In genomic region chr12:96177013-96177412, GRCh38 we compare ENCODE assay signal across 8 cellular contexts. TPM values are rescaled to one million over a fixed set of nuclear protein-coding genes. Genes with fewer than 3 reads are reported as not detected.
DNase-seq lines count a peak whose midpoint lies in the region; ATAC-seq, FAIRE-seq and TF ChIP-seq lines count a peak whose summit lies in the region.

No MANE protein-coding gene starts in this region.

- POLR2A ChIA-PET in GM12878 (lab: Charles Lee), result no interaction called here

- H3K4me1 ChIP-seq in GM12878 (ENCODE audit: control insufficient read depth, insufficient read depth, low read length), result no peaks in the 10 kb centered on the region

- no peaks in the 10 kb centered on the region for H3K79me2 ChIP-seq in GM12878 (ENCODE audit: control insufficient read depth, insufficient read depth, low read length)

- 0% methylated on average over 1 of the region's 1 CpG for WGBS in GM12878 (ENCODE audit: insufficient coverage, insufficient replicate concordance, low lambda C conversion rate, missing lambda C conversion rate)

- H3K36me3 ChIP-seq in GM12878 (ENCODE audit: control insufficient read depth in 2 of 2, insufficient read depth in 2 of 2, low read length in 1 of 2), result no peaks in the 10 kb centered on the region

- H3K9ac ChIP-seq in GM12878 (ENCODE audit: control insufficient read depth, insufficient read depth, low read length), result no peak overlapping the region

- no peak for FAIRE-seq in GM12878 (lab: Jason Lieb, UNC)

- DNase-seq in SKM-1 (lab: John Stamatoyannopoulos, UW; ENCODE audit: unreplicated experiment), result peak; percentile 10
- no peak for DNase-seq in GM12878 (ENCODE audit: low read depth, low spot score)
- DNase-seq in stimulated activated CD4-positive, alpha-beta T cell treated with anti-CD3 and anti-CD28 coated beads, TNF-alpha, amount 100 ng/mL, for 48 hours (ENCODE audit: low read depth in 3 of 3), result peak; percentile 57 to 76 (median 58)
- no peak for DNase-seq in NCI-H187 (lab: John Stamatoyannopoulos, UW)
- no peak for DNase-seq in C1 segment of cervical spinal cord (lab: John Stamatoyannopoulos, UW)
- DNase-seq in retina, result no peak
- no peak for DNase-seq in NCI-H2081 (lab: John Stamatoyannopoulos, UW)

- no peak for TF ChIP-seq EP300 in GM12878 (IDR thresholded peaks at IDR 0.05; ENCODE audit: borderline replicate concordance in 1 of 2, control insufficient read depth in 1 of 2, low read depth in 2 of 2, low read length in 2 of 2)

- CTCF ChIA-PET in GM12878 (lab: Yijun Ruan, JAX), result interaction anchor here (0.6 kb wide), 2 partner anchors 38 to 1157 kb away, joined by 3 read pairs; no protein-coding TSS in a partner anchor

- H3K27ac ChIP-seq in GM12878 (ENCODE audit: control insufficient read depth, insufficient read depth), result no peak overlapping the region

- H3K9me3 ChIP-seq in GM12878 (replicated peaks; ENCODE audit: control insufficient read depth, insufficient read depth, low read length), result peaks cover 4% of the 10 kb centered on the region

- RAD21 ChIA-PET in GM12878 (lab: Charles Lee; ENCODE audit: unreplicated experiment), result no interaction called here

- no peaks in the 10 kb centered on the region for H3K27me3 ChIP-seq in GM12878 (replicated peaks in 1 of 2; ENCODE audit: control insufficient read depth in 2 of 2, insufficient read depth in 2 of 2, low read length in 1 of 2)

- no peak for TF ChIP-seq POLR2A in GM12878 (IDR thresholded peaks at IDR 0.05; ENCODE audit: low read depth, low read length)

- no peak for TF ChIP-seq RAD21 in GM12878 (IDR thresholded peaks at IDR 0.05; ENCODE audit: insufficient read depth, low read depth, low read length)

- ATAC-seq in GM21717 (IDR thresholded peaks at IDR 0.05; ENCODE audit: unreplicated experiment), result peak; percentile 88
- no peak; the same call in 2 of the 3 replicates for ATAC-seq in GM12878

- in situ Hi-C loops in GM12878 (cut with MboI), result no loop called here

- BruUV-seq in GM12878 (replicated peaks; lab: Mats Ljungman, UMichigan), result no TSS peak

- H3K4me3 ChIP-seq in GM12878, result no peak overlapping the region

- no peak overlapping the region for H3K4me2 ChIP-seq in GM12878 (ENCODE audit: control insufficient read depth, insufficient read depth)

- H4K20me1 ChIP-seq in GM12878 (ENCODE audit: control insufficient read depth, insufficient read depth), result no peaks in the 10 kb centered on the region

- SMC1A ChIA-PET in GM12878 (lab: Charles Lee; ENCODE audit: uncharacterized antibody, unreplicated experiment), result interaction anchor here (0.7 kb wide), 1 partner anchor 145 kb away, joined by 3 read pairs; no protein-coding TSS in a partner anchor

- TF ChIP-seq CTCF in GM12878 (IDR thresholded peaks at IDR 0.05 in 2 of 3, conservative IDR thresholded peaks at IDR 0.05 in 1 of 3; ENCODE audit: control insufficient read depth in 2 of 3, extremely low read depth in 1 of 3, insufficient read depth in 1 of 3, low read depth in 3 of 3, low read length in 3 of 3), result no peak

- H2AFZ ChIP-seq in GM12878 (ENCODE audit: control insufficient read depth, low read depth, low read length), result no peak overlapping the region

- intact Hi-C loops in GM12878 (cut with micrococcal nuclease; ENCODE audit: unreplicated experiment), result no loop called here

TF ChIP-seq in GM12878, 131 proteins besides CTCF, POLR2A, EP300 and RAD21:
- no peak for TF ChIP-seq MTA3 (IDR thresholded peaks at IDR 0.05; ENCODE audit: borderline replicate concordance, low read length)
- peak; percentile 26; the same call in 1 of the 2 replicates for TF ChIP-seq RUNX3 (IDR thresholded peaks at IDR 0.05; ENCODE audit: low read length)
- no peak for TF ChIP-seq RELB (IDR thresholded peaks at IDR 0.05; ENCODE audit: low read depth)
- TF ChIP-seq NR2C1 (IDR thresholded peaks at IDR 0.05), result no peak
- no peak for TF ChIP-seq WRNIP1 (IDR thresholded peaks at IDR 0.05; ENCODE audit: borderline replicate concordance, low read depth, low read length)
- no peak for TF ChIP-seq ZNF207 (IDR thresholded peaks at IDR 0.05; ENCODE audit: borderline replicate concordance)
- no peak for TF ChIP-seq NR2F1 (conservative IDR thresholded peaks at IDR 0.05)
- TF ChIP-seq CREB1 (IDR thresholded peaks at IDR 0.05; ENCODE audit: low read depth), result no peak
- TF ChIP-seq IRF4 (IDR thresholded peaks at IDR 0.05; ENCODE audit: low read depth, low read length), result no peak
- no peak for TF ChIP-seq SMARCA5 (IDR thresholded peaks at IDR 0.05)
- no peak for TF ChIP-seq MAX (IDR thresholded peaks at IDR 0.05; ENCODE audit: low read depth, low read length)
- TF ChIP-seq POU2F2 (IDR thresholded peaks at IDR 0.05; ENCODE audit: borderline replicate concordance, low read depth, low read length), result 0 out of 3 replicates have a peak, but pooled peaks have one; percentile 24
- 0 out of 2 replicates have a peak, but pooled peaks have one; percentile 32 for TF ChIP-seq SPI1 (IDR thresholded peaks at IDR 0.05; ENCODE audit: borderline replicate concordance, insufficient read depth, low read depth, low read length)
- TF ChIP-seq ATF2 (IDR thresholded peaks at IDR 0.05; ENCODE audit: low read length), result no peak
- TF ChIP-seq CREM (IDR thresholded peaks at IDR 0.05; ENCODE audit: low read depth), result no peak
- TF ChIP-seq MXI1 (IDR thresholded peaks at IDR 0.05; ENCODE audit: low read depth, low read length), result no peak
- TF ChIP-seq, protein P1, sequence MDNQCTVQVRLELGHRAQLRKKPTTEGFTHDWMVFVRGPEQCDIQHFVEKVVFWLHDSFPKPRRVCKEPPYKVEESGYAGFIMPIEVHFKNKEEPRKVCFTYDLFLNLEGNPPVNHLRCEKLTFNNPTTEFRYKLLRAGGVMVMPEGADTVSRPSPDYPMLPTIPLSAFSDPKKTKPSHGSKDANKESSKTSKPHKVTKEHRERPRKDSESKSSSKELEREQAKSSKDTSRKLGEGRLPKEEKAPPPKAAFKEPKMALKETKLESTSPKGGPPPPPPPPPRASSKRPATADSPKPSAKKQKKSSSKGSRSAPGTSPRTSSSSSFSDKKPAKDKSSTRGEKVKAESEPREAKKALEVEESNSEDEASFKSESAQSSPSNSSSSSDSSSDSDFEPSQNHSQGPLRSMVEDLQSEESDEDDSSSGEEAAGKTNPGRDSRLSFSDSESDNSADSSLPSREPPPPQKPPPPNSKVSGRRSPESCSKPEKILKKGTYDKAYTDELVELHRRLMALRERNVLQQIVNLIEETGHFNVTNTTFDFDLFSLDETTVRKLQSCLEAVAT (IDR thresholded peaks at IDR 0.05), result no peak
- no peak for TF ChIP-seq GATAD2B (conservative IDR thresholded peaks at IDR 0.05; ENCODE audit: low read depth)

RNA-seq across cellular contexts. Expression of gene ELK3, which starts 17.2 kb away (rescaled TPM):
- total RNA-seq in GM12878 (2013; cell fraction: nucleolus; rRNA removed), result 3.1 and 3.6 TPM in 2 replicates
- total RNA-seq in GM12878 (2014; rRNA removed), result 0.56 and 0.98 TPM in 2 replicates
- total RNA-seq in GM12878 (2014; rRNA removed; fragmentation: Illumina TruSeq; extraction: Trizol), result 0.69 and 0.89 TPM in 2 replicates
- total RNA-seq in GM12878 (2021), result 0.96 and 1.2 TPM in 2 replicates
- polyA plus RNA-seq in GM12878 (2011; ENCODE audit: low read depth), result 0.62 TPM
- polyA plus RNA-seq in GM12878 (2011; rRNA removed), result 4.8 and 5.3 TPM in 2 replicates
- 4.2 and 5.4 TPM in 2 replicates for polyA plus RNA-seq in GM12878 (2011; cell fraction: cytosol; rRNA removed)
- polyA plus RNA-seq in GM12878 (2011; cell fraction: nucleus; rRNA removed), result 3.6 and 4.2 TPM in 2 replicates
- polyA plus RNA-seq in GM12878 (2012), result 1.4 and 1.5 TPM in 2 replicates
- 0.92 and 0.98 TPM in 2 replicates for polyA plus RNA-seq in GM12878 (2014; fragmentation: Illumina TruSeq; extraction: Trizol)
- polyA plus RNA-seq in GM12878 (2014; fragmentation: Nextera tagmentation; extraction: Ambion mirVana), result under 1 TPM; 0.37 to 0.68 TPM
- polyA plus RNA-seq in GM12878 (2014; rRNA removed), result 0.47 and 1.2 TPM in 2 replicates
- polyA plus RNA-seq in GM12878 (2016; fragmentation: Nextera tagmentation; extraction: Ambion mirVana), result under 1 TPM; 0.68 to 0.87 TPM
- 5.6 and 8.0 TPM in 2 replicates for polyA minus RNA-seq in GM12878 (2011; rRNA and poly(A)+ RNA removed)
- 2.0 and 5.4 TPM in 2 replicates for polyA minus RNA-seq in GM12878 (2011; cell fraction: cytosol; rRNA and poly(A)+ RNA removed)
- 1.9 and 5.4 TPM in 2 replicates for polyA minus RNA-seq in GM12878 (2011; cell fraction: nucleus; rRNA and poly(A)+ RNA removed)

Comparison
In these comparisons a context has a peak if more than half of its experiments do, and no peak if none do; other contexts are left out.
1. DNase-seq: peak in SKM-1 (single experiment) and stimulated activated CD4-positive, alpha-beta T cell treated with anti-CD3 and anti-CD28 coated beads, TNF-alpha, amount 100 ng/mL, for 48 hours (3 of 3); none in GM12878 (single experiment), NCI-H187 (0 of 2), C1 segment of cervical spinal cord (0 of 14), retina (single experiment) and NCI-H2081 (0 of 2).